ENCODE assay signal across 22 cellular contexts in genomic region chr19:50551034-50551712, GRCh38. TPM values are rescaled to one million over a fixed set of nuclear protein-coding genes. Genes with fewer than 3 reads are reported as not detected.
DNase-seq lines count a peak whose midpoint lies in the region; ATAC-seq, FAIRE-seq and TF ChIP-seq lines count a peak whose summit lies in the region.
"Had no signal": no experiment of that assay in that cellular context is flagged by ENCODE, and none has a peak within 500 bp of the region (broad histone marks: within the 10 kb centered on the region; RNA-seq: fewer than 3 reads in every experiment).

No MANE protein-coding gene starts in this region.

- H3K36me3 Mint-ChIP-seq in GM23338 (ENCODE audit: low read depth), result peaks cover 46% of the 10 kb centered on the region

- peaks cover 61% of the 10 kb centered on the region for H3K27me3 ChIP-seq in GM23338 (ENCODE audit: insufficient read depth)
- H3K27me3 ChIP-seq in K562 (ENCODE audit: control insufficient read depth in 2 of 2, insufficient read depth in 2 of 2, low read length in 2 of 2), result peaks cover 0 to 32% of the 10 kb centered on the region in 2 experiments; a peak in 3 of 5 replicates
- peaks cover 29% of the 10 kb centered on the region for H3K27me3 ChIP-seq in iPS-18a (ENCODE audit: control insufficient read depth, insufficient read depth, low read length)

- H3K4me3 ChIP-seq in GM23338, result peak overlapping the region; percentile 79
- no peak overlapping the region for H3K4me3 ChIP-seq in K562
- peak overlapping the region; percentile 69 for H3K4me3 ChIP-seq in iPS-18a (ENCODE audit: low read length)
- H3K4me3 ChIP-seq: body of pancreas had no signal

- H3K4me2 ChIP-seq in GM23338 (peak overlapping the region; percentile 97), K562 (ENCODE audit: insufficient read depth, low read length) (no peak overlapping the region)

- no peaks in the 10 kb centered on the region for H3K9me2 ChIP-seq in GM23338 (ENCODE audit: insufficient read depth)

- ATAC-seq in GM23338 (no peak), K562 (no peak)
- ATAC-seq: body of pancreas, foreskin keratinocyte, HepG2 had no signal

- BruUV-seq in K562 (replicated peaks; lab: Mats Ljungman, UMichigan), result no TSS peak

- H3K4me3 Mint-ChIP-seq in GM23338, result no peak overlapping the region
- H3K4me3 Mint-ChIP-seq: activated B cell treated with CpG ODN at 0.5 μM for 24 hours had no signal

- in situ Hi-C loops in K562 (cut with MboI), result no loop called here

- POLR2A ChIA-PET in K562 (lab: Yijun Ruan, JAX), result no interaction called here

- TF ChIP-seq EP300 in K562 (IDR thresholded peaks at IDR 0.05; ENCODE audit: low read length), result no peak

- peaks cover 11% of the 10 kb centered on the region for H3K27me3 Mint-ChIP-seq in GM23338 (ENCODE audit: insufficient read depth, low read depth, poor library complexity)

- no peaks in the 10 kb centered on the region for H3K9me1 ChIP-seq in K562 (ENCODE audit: control insufficient read depth, insufficient read depth, low read length)

- DNase-seq in GM23338 (ENCODE audit: low spot score) (no peak), K562 (ENCODE audit: extremely low read depth in 1 of 4, low spot score in 3 of 4) (no peak), retina (peak; percentile 23), GM10266 (ENCODE audit: extremely low spot score) (no peak), NCI-H2196 treated with DMSO at 0.1 percent for 48 hours (lab: John Stamatoyannopoulos, UW; ENCODE audit: unreplicated experiment) (no peak), SW480 (ENCODE audit: low spot score) (no peak), NCI-H1092 (lab: John Stamatoyannopoulos, UW) (no peak)
- DNase-seq: activated B cell treated with CpG ODN at 0.5 μM for 24 hours; activated gamma-delta T cell treated with Interleukin-2 at 50 U/mL for 16 hours; body of pancreas; foreskin keratinocyte; GOT3; NCI-H2081 treated with DMSO at 0.1 percent for 48 hours; NCI-H774; stimulated activated CD4-positive, alpha-beta T cell treated with anti-CD3 and anti-CD28 coated beads, Interleukin-2, amount 100 ng/mL, for 24 hours; stimulated activated CD8-positive, alpha-beta memory T cell treated with anti-CD3 and anti-CD28 coated beads, Interleukin-4, amount 100 ng/mL, for 48 hours; T-helper 1 cell had no signal

- no peak for TF ChIP-seq POLR2A in K562 (conservative IDR thresholded peaks at IDR 0.05)

- TF ChIP-seq RAD21 in K562 (CRISPR knock-in tag; conservative IDR thresholded peaks at IDR 0.05 in 1 of 2, IDR thresholded peaks at IDR 0.05 in 1 of 2), result no peak

- no peaks in the 10 kb centered on the region for H3F3A ChIP-seq in GM23338 (replicated peaks; ENCODE audit: low read depth)

- H3K79me2 ChIP-seq in GM23338 (replicated peaks; ENCODE audit: insufficient read depth), result no peaks in the 10 kb centered on the region
- H3K79me2 ChIP-seq in K562 (ENCODE audit: control insufficient read depth, insufficient read depth, low read length), result no peaks in the 10 kb centered on the region

- H3K4me1 ChIP-seq in GM23338 (ENCODE audit: insufficient read depth) (peaks cover 6% of the 10 kb centered on the region), K562 (replicated peaks in 1 of 2; ENCODE audit: control insufficient read depth in 2 of 2, insufficient read depth in 2 of 2, low read length in 2 of 2) (peaks cover 3 to 42% of the 10 kb centered on the region in 2 experiments; a peak in 4 of 5 replicates), iPS-18a (ENCODE audit: control insufficient read depth, low read depth, low read length) (no peaks in the 10 kb centered on the region)
- H3K4me1 ChIP-seq: foreskin keratinocyte had no signal

- H3K4me1 Mint-ChIP-seq in GM23338, result no peaks in the 10 kb centered on the region

- FAIRE-seq in K562 (lab: Jason Lieb, UNC), result no peak
- FAIRE-seq: HepG2, keratinocyte, RCC 7860 had no signal

- no peak overlapping the region for H3K27ac ChIP-seq in GM23338 (ENCODE audit: low read depth)
- H3K27ac ChIP-seq in K562 (ENCODE audit: extremely low read depth, low read depth, low read length), result no peak overlapping the region; the same call in 2 of the 3 replicates
- no peak overlapping the region for H3K27ac ChIP-seq in iPS-18a (ENCODE audit: low read length)
- H3K27ac ChIP-seq: body of pancreas, foreskin keratinocyte had no signal

- peaks cover 88% of the 10 kb centered on the region for H3K9me3 Mint-ChIP-seq in GM23338
- H3K9me3 Mint-ChIP-seq: activated B cell treated with CpG ODN at 0.5 μM for 24 hours had no signal

- H3K36me3 ChIP-seq in GM23338 (ENCODE audit: insufficient read depth), result no peaks in the 10 kb centered on the region
- H3K36me3 ChIP-seq in K562 (ENCODE audit: control insufficient read depth, insufficient read depth, low read length), result no peaks in the 10 kb centered on the region
- H3K36me3 ChIP-seq in iPS-18a (ENCODE audit: control insufficient read depth, low read depth, low read length), result no peaks in the 10 kb centered on the region

- H3K9me3 ChIP-seq in K562 (replicated peaks; ENCODE audit: control insufficient read depth, insufficient read depth, low read depth, low read length), result no peaks in the 10 kb centered on the region
- no peaks in the 10 kb centered on the region for H3K9me3 ChIP-seq in iPS-18a (ENCODE audit: control insufficient read depth, low read depth, low read length)
- H3K9me3 ChIP-seq: body of pancreas had no signal

- H3K9ac ChIP-seq in K562 (ENCODE audit: insufficient read depth in 1 of 2, low read depth in 2 of 2, low read length in 2 of 2) (peak overlapping the region in 1 of 2 experiments; percentile 65; a peak in 1 of 4 replicates), iPS-18a (ENCODE audit: low read length) (no peak overlapping the region)

- H4K20me1 ChIP-seq in GM23338 (replicated peaks; ENCODE audit: insufficient read depth), result no peaks in the 10 kb centered on the region
- peaks cover 8% of the 10 kb centered on the region for H4K20me1 ChIP-seq in K562 (replicated peaks; ENCODE audit: control insufficient read depth, insufficient read depth, low read length)

- H2AFZ ChIP-seq in GM23338 (peak overlapping the region; percentile 47; the same call in 1 of the 2 replicates), K562 (ENCODE audit: low read depth, low read length) (no peak overlapping the region)

- CTCF ChIA-PET in K562 (lab: Yijun Ruan, JAX; ENCODE audit: low intra/inter-chr PET ratio), result no interaction called here

- intact Hi-C loops in K562 (cut with micrococcal nuclease), result no loop called here

- 33% methylated on average over 3 of the region's 31 CpGs for WGBS in K562 (ENCODE audit: insufficient coverage, low coverage, missing lambda C conversion rate)

- H3K27ac Mint-ChIP-seq in GM23338, result no peak overlapping the region
- H3K27ac Mint-ChIP-seq: activated B cell treated with CpG ODN at 0.5 μM for 24 hours had no signal

- no peak for TF ChIP-seq CTCF in GM23338 (conservative IDR thresholded peaks at IDR 0.05; ENCODE audit: low read depth in 2 of 2)
- TF ChIP-seq CTCF in K562 (IDR thresholded peaks at IDR 0.05 in 2 of 3, conservative IDR thresholded peaks at IDR 0.05 in 1 of 3; ENCODE audit: insufficient read depth in 2 of 3, low read depth in 1 of 3, low read length in 3 of 3), result no peak
- TF ChIP-seq CTCF in GM10266 (IDR thresholded peaks at IDR 0.05; ENCODE audit: control insufficient read depth, insufficient read depth, low read depth, missing control alignments), result no peak

RNA-seq across cellular contexts. Expression of gene LRRC4B, which starts 17.1 kb away (rescaled TPM):
- 12.8 and 13.2 TPM in 2 replicates for total RNA-seq in GM23338 (2014; rRNA removed; shearing (Covaris generic))
- 2.0 and 2.2 TPM in 2 replicates for polyA plus RNA-seq in GM23338 (2016; fragmentation: Nextera tagmentation; extraction: Ambion mirVana)
- total RNA-seq in K562 (2011; cell fraction: chromatin; rRNA removed; ENCODE audit: low replicate concordance), result 1.8 and 10.9 TPM in 2 replicates
- total RNA-seq in K562 (2011; cell fraction: nucleolus; rRNA removed), result 7.1 and 16.3 TPM in 2 replicates
- total RNA-seq in K562 (2011; cell fraction: nucleoplasm; rRNA removed), result 5.1 and 6.8 TPM in 2 replicates
- 2.9 TPM in 2 replicates for total RNA-seq in K562 (2014; rRNA removed)
- total RNA-seq in K562 (2014; rRNA removed; fragmentation: Illumina TruSeq; extraction: Trizol), result 0.10 and 0.18 TPM in 2 replicates
- total RNA-seq in K562 (2015; rRNA removed; fragmentation: Illumina TruSeq; extraction: Trizol), result 1.1 TPM in 2 replicates
- 9.5 and 9.6 TPM in 2 replicates for total RNA-seq in K562 (2021)
- polyA plus RNA-seq in K562 (2011; rRNA removed), result 3.0 and 4.0 TPM in 2 replicates
- 3.9 and 17.2 TPM in 2 replicates for polyA plus RNA-seq in K562 (2011; cell fraction: cytosol; rRNA removed)
- polyA plus RNA-seq in K562 (2011; cell fraction: nucleus; rRNA removed), result 2.5 and 6.6 TPM in 2 replicates
- 4.6 and 8.7 TPM in 2 replicates for polyA plus RNA-seq in K562 (2012)
- 0.21 and 2.7 TPM in 2 replicates for polyA plus RNA-seq in K562 (2014; fragmentation: Illumina TruSeq; extraction: Trizol)
- not detected for polyA plus RNA-seq in K562 (2014; fragmentation: Nextera tagmentation; extraction: Ambion mirVana)
- polyA plus RNA-seq in K562 (2014; rRNA removed), result 2.0 and 3.1 TPM in 2 replicates
- polyA minus RNA-seq in K562 (2011; rRNA and poly(A)+ RNA removed), result 1.5 and 2.8 TPM in 2 replicates
- polyA minus RNA-seq in K562 (2011; cell fraction: cytosol; rRNA and poly(A)+ RNA removed), result 15.2 and 16.2 TPM in 2 replicates
- polyA minus RNA-seq in K562 (2011; cell fraction: nucleus; rRNA and poly(A)+ RNA removed), result 1.9 and 2.2 TPM in 2 replicates
- total RNA-seq: activated B cell treated with CpG ODN at 0.5 μM for 24 hours, foreskin keratinocyte, HepG2 had no signal
- polyA plus RNA-seq: foreskin keratinocyte, HepG2, keratinocyte had no signal

RNA-seq across cellular contexts. Expression of gene ASPDH, which starts 37.5 kb away (rescaled TPM):
- total RNA-seq in GM23338 (2014; rRNA removed; shearing (Covaris generic)), result not detected in 2 replicates
- polyA plus RNA-seq in GM23338 (2016; fragmentation: Nextera tagmentation; extraction: Ambion mirVana) (not detected in 2 replicates), K562 (2011; rRNA removed) (not detected in 2 replicates), K562 (2014; fragmentation: Illumina TruSeq; extraction: Trizol) (not detected in 2 replicates), K562 (2014; fragmentation: Nextera tagmentation; extraction: Ambion mirVana) (not detected), K562 (2014; rRNA removed) (not detected in 2 replicates)
- total RNA-seq in K562 (2011; cell fraction: chromatin; rRNA removed; ENCODE audit: low replicate concordance), result not detected in 2 replicates
- total RNA-seq in K562 (2011; cell fraction: nucleolus; rRNA removed), result not detected in 2 replicates
- not detected in 2 replicates for total RNA-seq in K562 (2011; cell fraction: nucleoplasm; rRNA removed)
- total RNA-seq in K562 (2014; rRNA removed) (not detected in 2 replicates), K562 (2014; rRNA removed; fragmentation: Illumina TruSeq; extraction: Trizol) (not detected in 2 replicates), K562 (2015; rRNA removed; fragmentation: Illumina TruSeq; extraction: Trizol) (not detected in 2 replicates), K562 (2021) (not detected in 2 replicates)
- not detected in 2 replicates for polyA plus RNA-seq in K562 (2011; cell fraction: cytosol; rRNA removed)
- polyA plus RNA-seq in K562 (2011; cell fraction: nucleus; rRNA removed), result not detected in 2 replicates
- 0.39 and 0.40 TPM in 2 replicates for polyA plus RNA-seq in K562 (2012)
- polyA minus RNA-seq in K562 (2011; rRNA and poly(A)+ RNA removed), result not detected in 2 replicates
- not detected in 2 replicates for polyA minus RNA-seq in K562 (2011; cell fraction: cytosol; rRNA and poly(A)+ RNA removed)
- not detected in 2 replicates for polyA minus RNA-seq in K562 (2011; cell fraction: nucleus; rRNA and poly(A)+ RNA removed)
- total RNA-seq: activated B cell treated with CpG ODN at 0.5 μM for 24 hours, body of pancreas, foreskin keratinocyte, ureter had no signal
- polyA plus RNA-seq: foreskin keratinocyte, keratinocyte had no signal

RNA-seq across cellular contexts. Expression of gene JOSD2, which starts 40.2 kb away (rescaled TPM):
- total RNA-seq in GM23338 (2014; rRNA removed; shearing (Covaris generic)), result 1.2 and 5.8 TPM in 2 replicates
- polyA plus RNA-seq in GM23338 (2016; fragmentation: Nextera tagmentation; extraction: Ambion mirVana), result 3.3 and 4.1 TPM in 2 replicates
- 2.5 TPM in 1 of 2 replicates, not detected in the other for total RNA-seq in K562 (2011; cell fraction: chromatin; rRNA removed; ENCODE audit: low replicate concordance)
- total RNA-seq in K562 (2011; cell fraction: nucleolus; rRNA removed), result 1.2 and 1.8 TPM in 2 replicates
- total RNA-seq in K562 (2011; cell fraction: nucleoplasm; rRNA removed), result 3.2 and 4.7 TPM in 2 replicates
- total RNA-seq in K562 (2014; rRNA removed), result 12.0 and 15.5 TPM in 2 replicates
- total RNA-seq in K562 (2014; rRNA removed; fragmentation: Illumina TruSeq; extraction: Trizol), result 0.55 and 0.61 TPM in 2 replicates
- total RNA-seq in K562 (2015; rRNA removed; fragmentation: Illumina TruSeq; extraction: Trizol), result 3.1 and 4.5 TPM in 2 replicates
- 13.6 and 17.8 TPM in 2 replicates for total RNA-seq in K562 (2021)
- 3.3 and 3.8 TPM in 2 replicates for polyA plus RNA-seq in K562 (2011; rRNA removed)
- polyA plus RNA-seq in K562 (2011; cell fraction: cytosol; rRNA removed), result 7.6 and 42.8 TPM in 2 replicates
- 3.9 and 12.6 TPM in 2 replicates for polyA plus RNA-seq in K562 (2011; cell fraction: nucleus; rRNA removed)
- 10.4 and 14.8 TPM in 2 replicates for polyA plus RNA-seq in K562 (2012)
- 1.3 and 3.3 TPM in 2 replicates for polyA plus RNA-seq in K562 (2014; fragmentation: Illumina TruSeq; extraction: Trizol)
- polyA plus RNA-seq in K562 (2014; fragmentation: Nextera tagmentation; extraction: Ambion mirVana), result under 1 TPM; 0.06 to 0.95 TPM
- 12.5 and 14.4 TPM in 2 replicates for polyA plus RNA-seq in K562 (2014; rRNA removed)
- polyA minus RNA-seq in K562 (2011; rRNA and poly(A)+ RNA removed), result 0.32 and 0.66 TPM in 2 replicates
- 4.2 and 5.2 TPM in 2 replicates for polyA minus RNA-seq in K562 (2011; cell fraction: cytosol; rRNA and poly(A)+ RNA removed)
- polyA minus RNA-seq in K562 (2011; cell fraction: nucleus; rRNA and poly(A)+ RNA removed), result 1.8 and 3.6 TPM in 2 replicates
